ENCODE assay signal across 18 cellular contexts in the genomic region with DNA sequence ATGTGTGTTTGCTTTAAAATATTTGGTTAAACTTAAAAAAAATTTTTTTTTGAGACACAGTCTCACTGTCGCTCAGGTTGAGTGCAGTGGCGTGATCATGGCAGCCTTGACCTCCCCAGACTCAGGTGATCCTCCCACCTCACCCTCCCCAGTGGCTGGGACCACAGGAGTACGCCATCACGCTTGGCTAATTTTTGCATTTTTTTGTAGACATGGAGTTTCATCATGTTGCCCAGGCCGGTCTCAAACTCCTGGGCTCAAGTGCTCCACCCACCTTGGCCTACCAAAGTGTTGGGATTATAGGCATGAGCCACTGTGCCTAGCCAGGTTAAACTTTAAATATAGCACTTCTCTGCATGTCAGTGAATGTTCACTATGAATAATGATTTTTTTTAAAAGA.
A peak's percentile ranks its signal among the peaks of the same experiment; 100 is the strongest.
DNase-seq lines count a peak whose midpoint lies in the region; ATAC-seq and TF ChIP-seq lines count a peak whose summit lies in the region.
"Had no signal": no experiment of that assay in that cellular context is flagged by ENCODE, and none has a peak within 500 bp of the region (broad histone marks: within the 10 kb centered on the region; RNA-seq: fewer than 3 reads in every experiment).

No MANE protein-coding gene starts in this region.

- TF ChIP-seq CTCF in ascending aorta (IDR thresholded peaks at IDR 0.05), result no peak
- TF ChIP-seq CTCF in thoracic aorta (IDR thresholded peaks at IDR 0.05), result no peak

- peaks cover 18% of the 10 kb centered on the region for H3K27me3 Mint-ChIP-seq in stimulated activated memory B cell treated with anti-CD40 and anti-IgM and Interleukin-4, amounts not matched to agents 10 μg/mL and 1 μg/mL and 100 μg/mL, for 72 hours

- no peaks in the 10 kb centered on the region for H3K36me3 Mint-ChIP-seq in stimulated activated memory B cell treated with anti-CD40 and anti-IgM and Interleukin-4, amounts not matched to agents 10 μg/mL and 1 μg/mL and 100 μg/mL, for 72 hours
- H3K36me3 Mint-ChIP-seq: CD8-positive, alpha-beta memory T cell had no signal

- H3K27ac Mint-ChIP-seq in stimulated activated memory B cell treated with anti-CD40 and anti-IgM and Interleukin-4, amounts not matched to agents 10 μg/mL and 1 μg/mL and 100 μg/mL, for 72 hours, result no peak overlapping the region

- H3K4me3 ChIP-seq in ascending aorta (no peak overlapping the region), thoracic aorta (no peak overlapping the region)
- H3K4me3 ChIP-seq: HAP-1, PC-9, SK-N-MC had no signal

- DNase-seq in HK-2 (ENCODE audit: unreplicated experiment) (peak; percentile 29), ascending aorta (ENCODE audit: low spot score in 2 of 2) (no peak), kidney tubule cell (ENCODE audit: low spot score) (peak; percentile 27), thoracic aorta (ENCODE audit: low spot score) (no peak), DMS53 treated with DMSO at 0.1 percent for 48 hours (lab: John Stamatoyannopoulos, UW; ENCODE audit: unreplicated experiment) (no peak), HPDE6-E6E7 (ENCODE audit: extremely low spot score) (no peak)
- DNase-seq: CD8-positive, alpha-beta memory T cell; DND-41; MV-4-11; NCI-H1417; NCI-H2029 treated with DMSO at 0.1 percent for 48 hours; NCI-H2171 treated with DMSO at 0.1 percent for 48 hours; NCI-H446 treated with DMSO at 0.1 percent for 48 hours; PC-9 had no signal

- no peaks in the 10 kb centered on the region for H3K4me1 Mint-ChIP-seq in stimulated activated memory B cell treated with anti-CD40 and anti-IgM and Interleukin-4, amounts not matched to agents 10 μg/mL and 1 μg/mL and 100 μg/mL, for 72 hours

- H3K27me3 ChIP-seq in ascending aorta, result no peaks in the 10 kb centered on the region
- no peaks in the 10 kb centered on the region for H3K27me3 ChIP-seq in thoracic aorta (replicated peaks; ENCODE audit: insufficient read depth)

- ATAC-seq in thoracic aorta (ENCODE audit: insufficient number of reproducible peaks, low FRiP score, low read depth), result no peak
- no peak for ATAC-seq in stimulated activated memory B cell treated with anti-CD40 and anti-IgM and Interleukin-4, amounts not matched to agents 10 μg/mL and 1 μg/mL and 100 μg/mL, for 72 hours

- H3K27ac ChIP-seq in ascending aorta (peak overlapping the region; percentile 45 to 54), thoracic aorta (peak overlapping the region; percentile 46 to 49)
- H3K27ac ChIP-seq: HL-60, SK-N-MC had no signal

- H3K9me3 ChIP-seq in ascending aorta (no peaks in the 10 kb centered on the region), thoracic aorta (no peaks in the 10 kb centered on the region)
- H3K9me3 ChIP-seq: HAP-1 had no signal

- H3K9me3 Mint-ChIP-seq in stimulated activated memory B cell treated with anti-CD40 and anti-IgM and Interleukin-4, amounts not matched to agents 10 μg/mL and 1 μg/mL and 100 μg/mL, for 72 hours, result no peaks in the 10 kb centered on the region
- H3K9me3 Mint-ChIP-seq: CD8-positive, alpha-beta memory T cell had no signal

- H3K4me1 ChIP-seq in ascending aorta (peaks cover 2 to 13% of the 10 kb centered on the region in 2 donors), thoracic aorta (ENCODE audit: control insufficient read depth in 1 of 2, low read depth in 2 of 2) (peaks cover 18 to 21% of the 10 kb centered on the region in 2 donors)

- intact Hi-C loops in ascending aorta (cut with DNase I), result no loop called here

- no peaks in the 10 kb centered on the region for H3K36me3 ChIP-seq in ascending aorta
- H3K36me3 ChIP-seq in thoracic aorta, result no peaks in the 10 kb centered on the region
- H3K36me3 ChIP-seq: HAP-1 had no signal

- no peak overlapping the region for H3K4me3 Mint-ChIP-seq in stimulated activated memory B cell treated with anti-CD40 and anti-IgM and Interleukin-4, amounts not matched to agents 10 μg/mL and 1 μg/mL and 100 μg/mL, for 72 hours
- H3K4me3 Mint-ChIP-seq: CD8-positive, alpha-beta memory T cell had no signal

Comparison
In these comparisons a context has a peak if more than half of its experiments do, and no peak if none do; other contexts are left out.
1. DNase-seq: peak in HK-2 (single experiment) and kidney tubule cell (single experiment); none in ascending aorta (0 of 2), thoracic aorta (single experiment), DMS53 treated with DMSO at 0.1 percent for 48 hours (single experiment) and HPDE6-E6E7 (single experiment).